ENCODE assay signal across 16 cellular contexts in the genomic region with DNA sequence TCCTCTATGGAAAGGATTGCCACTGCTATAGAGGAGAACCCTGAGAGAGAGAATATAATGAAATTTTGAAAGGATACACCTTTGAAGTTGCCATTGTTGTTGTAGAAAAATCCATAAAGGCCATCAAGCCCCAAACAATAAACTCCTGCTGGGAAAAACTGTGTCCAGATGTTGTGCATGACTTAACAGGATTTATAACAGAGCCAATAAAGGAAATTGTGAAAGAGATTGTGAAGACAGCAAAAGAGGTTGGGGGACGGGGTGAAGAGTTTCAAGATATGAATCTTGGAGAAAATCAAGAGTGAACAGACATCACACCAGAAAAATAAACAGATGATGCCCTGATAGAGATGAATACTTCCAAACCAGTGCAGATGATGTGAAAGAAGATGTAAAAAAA.
A peak's percentile ranks its signal among the peaks of the same experiment; 100 is the strongest.
DNase-seq lines count a peak whose midpoint lies in the region; TF ChIP-seq lines count a peak whose summit lies in the region.
"Had no signal": no experiment of that assay in that cellular context is flagged by ENCODE, and none has a peak within 500 bp of the region (broad histone marks: within the 10 kb centered on the region; RNA-seq: fewer than 3 reads in every experiment).

No MANE protein-coding gene starts in this region.

- TF ChIP-seq CTCF in A673 (conservative IDR thresholded peaks at IDR 0.05; ENCODE audit: low read depth, low read length) (no peak), AG10803 (conservative IDR thresholded peaks at IDR 0.05; ENCODE audit: low read length) (no peak), fibroblast of the aortic adventitia (IDR thresholded peaks at IDR 0.05; ENCODE audit: insufficient read depth, low read length) (no peak)

- BruUV-seq in A673 (replicated peaks; lab: Mats Ljungman, UMichigan) = no TSS peak

- CTCF ChIA-PET in A673 (lab: Charles Lee) = no interaction called here

- H3K36me3 ChIP-seq in A673 (ENCODE audit: insufficient read depth, low read length, poor library complexity, severe bottlenecking) = no peaks in the 10 kb centered on the region

- no peaks in the 10 kb centered on the region for H3K4me1 ChIP-seq in A673 (ENCODE audit: insufficient read depth, low read length, poor library complexity, severe bottlenecking)
- H3K4me1 ChIP-seq: A549 had no signal

- H3K4me3 ChIP-seq in A673 (ENCODE audit: low read depth, low read length, poor library complexity, severe bottlenecking) (no peak overlapping the region), AG10803 (ENCODE audit: low read length) (no peak overlapping the region), fibroblast of the aortic adventitia (ENCODE audit: low read depth, low read length) (no peak overlapping the region)
- H3K4me3 ChIP-seq: A549 had no signal

- POLR2A ChIA-PET in A673 (lab: Charles Lee; ENCODE audit: low non-redundant PET) = no interaction called here

- no peak overlapping the region for H3K27ac ChIP-seq in A673 (ENCODE audit: low read depth, low read length, poor library complexity, severe bottlenecking)
- H3K27ac ChIP-seq: A549 had no signal

- H3K27me3 ChIP-seq in A673 (replicated peaks; ENCODE audit: insufficient read depth, low read depth, low read length, poor library complexity) = no peaks in the 10 kb centered on the region

- DNase-seq in A673 (ENCODE audit: low spot score) (peak; percentile 14), AG10803 (ENCODE audit: low read depth) (peak; percentile 56), NCI-H69 (lab: John Stamatoyannopoulos, UW) (peak; percentile 80), fibroblast of the aortic adventitia (ENCODE audit: low read depth) (peak; percentile 18), AG20443 (ENCODE audit: low spot score) (no peak), NCI-H1048 (lab: John Stamatoyannopoulos, UW) (no peak)
- DNase-seq: C1 segment of cervical spinal cord; Calu3; CD4-positive, alpha-beta T cell; DMS 273 treated with DMSO at 0.1 percent for 48 hours; DMS79; EL; GOT3; H9; IMR-90 had no signal

- no peaks in the 10 kb centered on the region for H3K9me3 ChIP-seq in A673 (ENCODE audit: low read depth, low read length, poor library complexity, severe bottlenecking)
- H3K9me3 ChIP-seq: A549 had no signal

- intact Hi-C loops in A673 (cut with micrococcal nuclease; ENCODE audit: unreplicated experiment) = no loop called here

Comparison
In these comparisons a context has a peak if more than half of its experiments do, and no peak if none do; other contexts are left out.
1. DNase-seq: peak in A673 (single experiment), AG10803 (single experiment), NCI-H69 (single experiment) and fibroblast of the aortic adventitia (single experiment); none in AG20443 (single experiment) and NCI-H1048 (single experiment).